ENCODE assay signal across 17 cellular contexts in genomic region chr13:35388979-35389378, GRCh38.
DNase-seq lines count a peak whose midpoint lies in the region; ATAC-seq, FAIRE-seq and TF ChIP-seq lines count a peak whose summit lies in the region.
"Had no signal": no experiment of that assay in that cellular context is flagged by ENCODE, and none has a peak within 500 bp of the region (broad histone marks: within the 10 kb centered on the region; RNA-seq: fewer than 3 reads in every experiment).

No MANE protein-coding gene starts in this region.

- no peak overlapping the region for H3K9ac ChIP-seq in HepG2 (ENCODE audit: insufficient read depth, low read depth, low read length)

- in situ Hi-C loops in HepG2 (cut with HindIII; ENCODE audit: extremely low pct_ligation_motif_present, low pct_unique_long_range_greater_than_20kb) = no loop called here

- H3K27me3 ChIP-seq in heart right ventricle (no peaks in the 10 kb centered on the region), HepG2 (ENCODE audit: control insufficient read depth in 1 of 2, insufficient read depth in 2 of 2, low read length in 2 of 2) (no peaks in the 10 kb centered on the region), PC-9 (ENCODE audit: insufficient read depth, low read depth) (no peaks in the 10 kb centered on the region)
- H3K27me3 ChIP-seq: ovary had no signal

- WGBS in heart right ventricle, 2 donors = 36 to 56% methylated on average over 4 of the region's 4 CpGs
- WGBS in HepG2 (ENCODE audit: low lambda C conversion rate) = 8% methylated on average over 4 of the region's 4 CpGs

- H3K9me3 Mint-ChIP-seq in activated CD8-positive, alpha-beta T cell treated with anti-CD3 and anti-CD28 coated beads for 36 hours = no peaks in the 10 kb centered on the region
- H3K9me3 Mint-ChIP-seq: activated B cell treated with CpG ODN at 0.5 μM for 24 hours; activated T-helper 1 cell treated with anti-CD3 and anti-CD28 coated beads, Interleukin-12 subunit alpha, Interleukin-12 subunit beta, Interleukin-2, Interleukin-4 antibody, amounts not matched to agents 30 ng/mL and 10 ng/mL and 1 ng/mL, durations not matched to agents 14 hours and 24 hours and 36 hours had no signal

- TF ChIP-seq CTCF in heart right ventricle (IDR thresholded peaks at IDR 0.05) = no peak
- no peak for TF ChIP-seq CTCF in HepG2 (CRISPR knock-in tag; IDR thresholded peaks at IDR 0.05)
- TF ChIP-seq CTCF in activated CD8-positive, alpha-beta T cell treated with anti-CD3 and anti-CD28 coated beads for 36 hours (IDR thresholded peaks at IDR 0.05) = no peak
- no peak for TF ChIP-seq CTCF in PC-9 (conservative IDR thresholded peaks at IDR 0.05)

- H3K4me1 ChIP-seq in heart right ventricle (peaks cover 0 to 28% (median 10%) of the 10 kb centered on the region in 9 donors), HepG2 (ENCODE audit: insufficient read depth, low read length) (peaks cover 12% of the 10 kb centered on the region; the same call in 1 of the 2 replicates), PC-9 (replicated peaks; ENCODE audit: insufficient read depth) (no peaks in the 10 kb centered on the region)
- H3K4me1 ChIP-seq: A549, foreskin keratinocyte had no signal

- intact Hi-C loops in heart right ventricle (cut with DNase I) = loop anchor here in 1 of 10 donors (10.0 kb wide), 1 partner anchor 86 kb away; the partner anchor contains the start of gene MAB21L1
- intact Hi-C loops in Right ventricle myocardium inferior (cut with DNase I) = no loop called here
- intact Hi-C loops in HepG2 (cut with micrococcal nuclease; ENCODE audit: unreplicated experiment) = loop anchor here (5.0 kb wide), 1 partner anchor 107 kb away; no protein-coding TSS in a partner anchor
- intact Hi-C loops in activated CD8-positive, alpha-beta T cell treated with anti-CD3 and anti-CD28 coated beads for 36 hours (cut with micrococcal nuclease) = no loop called here
- intact Hi-C loops in PC-9 (cut with micrococcal nuclease; ENCODE audit: unreplicated experiment) = no loop called here

- no peaks in the 10 kb centered on the region for H3K79me2 ChIP-seq in HepG2 (ENCODE audit: insufficient read depth, low read length)
- H3K79me2 ChIP-seq in PC-9 (ENCODE audit: low read depth) = no peaks in the 10 kb centered on the region

- H3K4me2 ChIP-seq in HepG2 (ENCODE audit: low read depth, low read length) (0 out of 2 replicates have a peak overlapping the region, but pooled peaks have one; percentile 10), PC-9 (no peak overlapping the region)
- H3K4me2 ChIP-seq: A549 had no signal

- CTCF ChIA-PET in HepG2 (lab: Yijun Ruan, JAX; ENCODE audit: low intra/inter-chr PET ratio, low total read pairs) = no interaction called here
- CTCF ChIA-PET in activated CD8-positive, alpha-beta T cell treated with anti-CD3 and anti-CD28 coated beads for 36 hours (lab: Charles Lee) = no interaction called here
- CTCF ChIA-PET in PC-9 (lab: Charles Lee) = no interaction called here

- H3K27ac Mint-ChIP-seq in activated CD8-positive, alpha-beta T cell treated with anti-CD3 and anti-CD28 coated beads for 36 hours = no peak overlapping the region
- H3K27ac Mint-ChIP-seq: activated B cell treated with CpG ODN at 0.5 μM for 24 hours; activated T-helper 1 cell treated with anti-CD3 and anti-CD28 coated beads, Interleukin-12 subunit alpha, Interleukin-12 subunit beta, Interleukin-2, Interleukin-4 antibody, amounts not matched to agents 30 ng/mL and 10 ng/mL and 1 ng/mL, durations not matched to agents 14 hours and 24 hours and 36 hours had no signal

- no peaks in the 10 kb centered on the region for H3K36me3 ChIP-seq in heart right ventricle
- H3K36me3 ChIP-seq in HepG2 (replicated peaks in 1 of 2; ENCODE audit: control insufficient read depth in 1 of 2, insufficient read depth in 2 of 2, low read length in 2 of 2) = no peaks in the 10 kb centered on the region
- H3K36me3 ChIP-seq in PC-9 (ENCODE audit: low read depth) = no peaks in the 10 kb centered on the region
- H3K36me3 ChIP-seq: ovary had no signal

- FAIRE-seq in HepG2 (lab: Jason Lieb, UNC) = no peak
- FAIRE-seq: A549, GM12892 had no signal

- H3K27ac ChIP-seq in heart right ventricle (peak overlapping the region in 4 of 10 donors; percentile 15 to 37 (median 24)), HepG2 (ENCODE audit: extremely low read length, insufficient read depth, low read length) (no peak overlapping the region), PC-9 (no peak overlapping the region)
- H3K27ac ChIP-seq: A549, foreskin keratinocyte, ovary had no signal

- H4K20me1 ChIP-seq in HepG2 (ENCODE audit: insufficient read depth, low read length) (no peaks in the 10 kb centered on the region), PC-9 (ENCODE audit: insufficient read depth) (no peaks in the 10 kb centered on the region)

- no peaks in the 10 kb centered on the region for H3K9me2 ChIP-seq in PC-9 (ENCODE audit: insufficient read depth)

- no peaks in the 10 kb centered on the region for H3K27me3 Mint-ChIP-seq in activated CD8-positive, alpha-beta T cell treated with anti-CD3 and anti-CD28 coated beads for 36 hours
- H3K27me3 Mint-ChIP-seq: activated B cell treated with CpG ODN at 0.5 μM for 24 hours had no signal

- POLR2A ChIA-PET in HepG2 (lab: Yijun Ruan, JAX) = no interaction called here
- POLR2A ChIA-PET in activated CD8-positive, alpha-beta T cell treated with anti-CD3 and anti-CD28 coated beads for 36 hours (lab: Charles Lee) = no interaction called here
- POLR2A ChIA-PET in PC-9 (lab: Charles Lee; ENCODE audit: unreplicated experiment) = no interaction called here

- no peaks in the 10 kb centered on the region for H3K36me3 Mint-ChIP-seq in activated CD8-positive, alpha-beta T cell treated with anti-CD3 and anti-CD28 coated beads for 36 hours (ENCODE audit: low read depth)

- H3K4me1 Mint-ChIP-seq in activated CD8-positive, alpha-beta T cell treated with anti-CD3 and anti-CD28 coated beads for 36 hours (ENCODE audit: low read depth) = no peaks in the 10 kb centered on the region
- H3K4me1 Mint-ChIP-seq: activated B cell treated with CpG ODN at 0.5 μM for 24 hours had no signal

- peak overlapping the region in 1 of 10 donors; percentile 18 for H3K4me3 ChIP-seq in heart right ventricle
- no peak overlapping the region for H3K4me3 ChIP-seq in HepG2 (replicated peaks in 1 of 3; ENCODE audit: insufficient read depth in 1 of 3, low read depth in 2 of 3, low read length in 3 of 3)
- H3K4me3 ChIP-seq in PC-9 = no peak overlapping the region
- H3K4me3 ChIP-seq: A549, ovary had no signal

- TF ChIP-seq RAD21 in HepG2 (CRISPR knock-in tag; IDR thresholded peaks at IDR 0.05) = no peak

- TF ChIP-seq EP300 in HepG2 (IDR thresholded peaks at IDR 0.05; ENCODE audit: low read depth in 2 of 2, low read length in 2 of 2) (no peak), HepG2 (CRISPR knock-in tag; IDR thresholded peaks at IDR 0.05; ENCODE audit: borderline replicate concordance) (no peak)

- no peaks in the 10 kb centered on the region for H3F3A ChIP-seq in PC-9 (ENCODE audit: insufficient read depth, low read depth)

- H3K9me3 ChIP-seq in heart right ventricle = peaks cover 0 to 5% (median 0%) of the 10 kb centered on the region in 11 donors
- H3K9me3 ChIP-seq in HepG2 (ENCODE audit: low read length) = no peaks in the 10 kb centered on the region
- no peaks in the 10 kb centered on the region for H3K9me3 ChIP-seq in PC-9 (ENCODE audit: insufficient read depth, low read depth)
- H3K9me3 ChIP-seq: A549, ovary had no signal

- H3K4me3 Mint-ChIP-seq in activated CD8-positive, alpha-beta T cell treated with anti-CD3 and anti-CD28 coated beads for 36 hours = no peak overlapping the region
- H3K4me3 Mint-ChIP-seq: activated B cell treated with CpG ODN at 0.5 μM for 24 hours; activated T-helper 1 cell treated with anti-CD3 and anti-CD28 coated beads, Interleukin-12 subunit alpha, Interleukin-12 subunit beta, Interleukin-2, Interleukin-4 antibody, amounts not matched to agents 30 ng/mL and 10 ng/mL and 1 ng/mL, durations not matched to agents 14 hours and 24 hours and 36 hours had no signal

- no peak for TF ChIP-seq POLR2A in HepG2 (IDR thresholded peaks at IDR 0.05; ENCODE audit: insufficient read depth in 1 of 2, low read depth in 2 of 2, low read length in 2 of 2)

- H2AFZ ChIP-seq in HepG2 (ENCODE audit: low read length) (no peak overlapping the region), PC-9 (no peak overlapping the region)

- DNase-seq in heart right ventricle = peak in 1 of 2 donors; percentile 2
- no peak for DNase-seq in Right ventricle myocardium inferior (ENCODE audit: missing footprints)
- peak; percentile 9 for DNase-seq in astrocyte of the hippocampus (ENCODE audit: low read depth, low spot score)
- DNase-seq in HepG2 (ENCODE audit: low spot score) = no peak
- DNase-seq in activated CD8-positive, alpha-beta T cell treated with anti-CD3 and anti-CD28 coated beads for 36 hours = no peak
- DNase-seq in PC-9 = no peak
- DNase-seq: activated B cell treated with CpG ODN at 0.5 μM for 24 hours; central memory CD4-positive, alpha-beta T cell; foreskin keratinocyte; NCI-H510A; ovary; SHP77 treated with DMSO at 0.1 percent for 48 hours had no signal

- ATAC-seq in heart right ventricle = peak in 5 of 8 donors; percentile 7 to 55 (median 37)
- ATAC-seq in Right ventricle myocardium inferior = no peak
- 0 out of 3 replicates have a peak, but pooled peaks have one; percentile 35 for ATAC-seq in HepG2
- no peak for ATAC-seq in activated CD8-positive, alpha-beta T cell treated with anti-CD3 and anti-CD28 coated beads for 36 hours
- ATAC-seq in HG02970 (IDR thresholded peaks at IDR 0.05; ENCODE audit: low FRiP score, unreplicated experiment) = no peak
- ATAC-seq in HG02870 (IDR thresholded peaks at IDR 0.05; ENCODE audit: unreplicated experiment) = no peak
- ATAC-seq: A549, foreskin keratinocyte had no signal

- BruUV-seq in HepG2 (replicated peaks; lab: Mats Ljungman, UMichigan) (no TSS peak), PC-9 (replicated peaks; lab: Mats Ljungman, UMichigan) (no TSS peak)

TF ChIP-seq in HepG2, 621 proteins besides CTCF, POLR2A, EP300 and RAD21 (continues in another document):
- TF ChIP-seq ZNF513 (CRISPR knock-in tag; conservative IDR thresholded peaks at IDR 0.05) (no peak), GABPA (IDR thresholded peaks at IDR 0.05; ENCODE audit: low read depth, low read length) (no peak), GABPA (CRISPR knock-in tag; IDR thresholded peaks at IDR 0.05; ENCODE audit: low read depth) (no peak), ZNF501 (CRISPR knock-in tag; IDR thresholded peaks at IDR 0.05) (no peak), ZZZ3 (CRISPR knock-in tag; IDR thresholded peaks at IDR 0.05; ENCODE audit: borderline replicate concordance) (no peak)

Comparison
In these comparisons a context has a peak if more than half of its experiments do, and no peak if none do; other contexts are left out.
1. ATAC-seq: peak in heart right ventricle (5 of 8) and HepG2 (single experiment); none in Right ventricle myocardium inferior (single experiment), activated CD8-positive, alpha-beta T cell treated with anti-CD3 and anti-CD28 coated beads for 36 hours (single experiment), HG02970 (single experiment) and HG02870 (single experiment).